ENCODE assay signal across 14 cellular contexts in the genomic region with DNA sequence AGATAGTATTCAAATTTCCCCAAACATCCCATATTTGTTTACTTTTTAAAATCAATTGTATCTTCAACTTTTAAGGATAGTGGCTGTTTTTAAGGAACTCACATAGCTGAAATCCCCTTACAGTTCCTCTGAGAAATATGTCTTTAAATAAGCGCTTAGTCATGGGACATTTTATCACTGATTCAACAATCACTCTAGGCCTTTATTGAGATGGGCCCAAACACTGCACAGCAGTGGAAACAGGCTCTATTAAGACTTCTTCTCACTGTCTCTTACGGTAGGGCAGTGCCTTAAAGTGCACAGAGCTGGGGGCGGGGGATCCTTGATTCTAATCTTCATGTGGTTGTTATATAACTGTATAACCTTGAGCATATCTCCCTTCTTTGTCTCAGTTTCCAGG. TPM values are rescaled to one million over a fixed set of nuclear protein-coding genes. Genes with fewer than 3 reads are reported as not detected.
A peak's percentile ranks its signal among the peaks of the same experiment; 100 is the strongest.
DNase-seq lines count a peak whose midpoint lies in the region; ATAC-seq and TF ChIP-seq lines count a peak whose summit lies in the region.
"Had no signal": no experiment of that assay in that cellular context is flagged by ENCODE, and none has a peak within 500 bp of the region (broad histone marks: within the 10 kb centered on the region; RNA-seq: fewer than 3 reads in every experiment).

No MANE protein-coding gene starts in this region.

- peak overlapping the region; percentile 11; the same call in 1 of the 2 replicates for H3K27ac ChIP-seq in ACC112 (ENCODE audit: low read depth, low read length)
- H3K27ac ChIP-seq in HCT116 (ENCODE audit: low read depth, low read length): no peak overlapping the region
- H3K27ac ChIP-seq in SK-N-MC: peak overlapping the region; percentile 99
- H3K27ac ChIP-seq: BLaER1, upper lobe of right lung had no signal

- H3K9me3 ChIP-seq in HCT116 (ENCODE audit: control insufficient read depth in 1 of 2, insufficient read depth in 1 of 2, low read depth in 1 of 2, low read length in 2 of 2): no peaks in the 10 kb centered on the region
- no peaks in the 10 kb centered on the region for H3K9me3 ChIP-seq in SK-N-MC (ENCODE audit: low read depth, low read length)
- H3K9me3 ChIP-seq: BLaER1, upper lobe of right lung had no signal

- no peak for TF ChIP-seq RAD21 in HCT116 (IDR thresholded peaks at IDR 0.05; ENCODE audit: low read depth)

- CTCF ChIA-PET in HCT116 (lab: Charles Lee): no interaction called here

- H2AFZ ChIP-seq in ACC112 (ENCODE audit: low read length, unreplicated experiment) (no peak overlapping the region), HCT116 (ENCODE audit: low read depth, low read length, poor library complexity, severe bottlenecking) (peak overlapping the region; percentile 98)

- BruUV-seq in HCT116 (replicated peaks; lab: Mats Ljungman, UMichigan): no TSS peak

- H3K4me1 ChIP-seq in ACC112 (ENCODE audit: control insufficient read depth, insufficient read depth, low read length, unreplicated experiment) (peaks cover 10% of the 10 kb centered on the region), HCT116 (ENCODE audit: control insufficient read depth in 1 of 2, insufficient read depth in 2 of 2, low read length in 2 of 2) (peaks cover 0 to 16% of the 10 kb centered on the region in 2 experiments; a peak in 1 of 4 replicates)

- TF ChIP-seq CTCF in HCT116 (IDR thresholded peaks at IDR 0.05 in 2 of 3, conservative IDR thresholded peaks at IDR 0.05 in 1 of 3; ENCODE audit: borderline replicate concordance in 1 of 3, insufficient read depth in 1 of 3, low read depth in 2 of 3, low read length in 2 of 3) (no peak), fibroblast of pulmonary artery (IDR thresholded peaks at IDR 0.05; ENCODE audit: low read length, missing control alignments) (no peak)

- H4K20me1 ChIP-seq in HCT116 (ENCODE audit: insufficient read depth): no peaks in the 10 kb centered on the region
- H4K20me1 ChIP-seq: BLaER1 had no signal

- ATAC-seq in HCT116 (no peak), GM21528 (IDR thresholded peaks at IDR 0.05; ENCODE audit: low FRiP score, unreplicated experiment) (no peak)
- ATAC-seq: left cardiac atrium, upper lobe of right lung had no signal

- no peak for TF ChIP-seq POLR2A in HCT116 (IDR thresholded peaks at IDR 0.05; ENCODE audit: borderline replicate concordance, extremely low read depth, insufficient read depth, insufficient read length)

- POLR2A ChIA-PET in HCT116 (lab: Charles Lee): interaction anchor here (3.3 kb wide), 1 partner anchor 10 kb away, joined by 13 read pairs; no protein-coding TSS in a partner anchor

- H3K4me3 ChIP-seq in ACC112 (ENCODE audit: low read depth, low read length) (no peak overlapping the region), HCT116 (replicated peaks in 1 of 2; ENCODE audit: low read depth in 1 of 2, low read length in 2 of 2) (no peak overlapping the region), SK-N-MC (peak overlapping the region; percentile 70), fibroblast of pulmonary artery (replicated peaks; ENCODE audit: low read depth, low read length) (no peak overlapping the region)
- H3K4me3 ChIP-seq: BLaER1, upper lobe of right lung had no signal

- H3K36me3 ChIP-seq in ACC112 (ENCODE audit: insufficient read depth, low read length) (no peaks in the 10 kb centered on the region), HCT116 (ENCODE audit: control insufficient read depth in 1 of 2, insufficient read depth in 2 of 2, low read length in 2 of 2) (no peaks in the 10 kb centered on the region), SK-N-MC (ENCODE audit: insufficient read depth, low read length) (no peaks in the 10 kb centered on the region)
- H3K36me3 ChIP-seq: BLaER1, upper lobe of right lung had no signal

- H3K9ac ChIP-seq in HCT116 (ENCODE audit: low read length) (no peak overlapping the region), SK-N-MC (ENCODE audit: insufficient read length) (peak overlapping the region; percentile 70)
- H3K9ac ChIP-seq: BLaER1 had no signal

- H3K27me3 ChIP-seq in ACC112 (ENCODE audit: insufficient read depth, low read length): no peaks in the 10 kb centered on the region
- H3K27me3 ChIP-seq in HCT116 (ENCODE audit: insufficient read depth, low read length): no peaks in the 10 kb centered on the region
- H3K27me3 ChIP-seq: BLaER1, upper lobe of right lung had no signal

- H3K4me2 ChIP-seq in HCT116 (ENCODE audit: low read length): no peak overlapping the region
- H3K4me2 ChIP-seq: BLaER1 had no signal

- DNase-seq in HCT116 (ENCODE audit: low read depth, low spot score) (no peak), SK-N-MC (ENCODE audit: low read depth, low spot score) (no peak), fibroblast of pulmonary artery (ENCODE audit: low read depth) (peak; percentile 41), foreskin melanocyte (no peak), HT-29 (ENCODE audit: low spot score) (no peak), hepatic stellate cell (ENCODE audit: low spot score) (no peak)
- DNase-seq: activated CD4-positive, alpha-beta T cell treated with anti-CD3 and anti-CD28 coated beads, Interleukin-2, amount 10 ng/mL, durations not matched to agents 7 days and 5 days; left cardiac atrium; naive B cell; T-helper 1 cell; upper lobe of right lung had no signal

- intact Hi-C loops in HCT116 (cut with micrococcal nuclease): no loop called here

- RAD21 ChIA-PET in HCT116 (lab: Charles Lee; ENCODE audit: low non-redundant PET in 1 of 2, low total read pairs in 2 of 2, uncharacterized antibody in 2 of 2, unreplicated experiment in 2 of 2): no interaction called here

- H3K79me2 ChIP-seq in ACC112 (ENCODE audit: control insufficient read depth, insufficient read depth, low read length, unreplicated experiment) (no peaks in the 10 kb centered on the region), HCT116 (ENCODE audit: insufficient read depth, low read length) (no peaks in the 10 kb centered on the region)

- no peaks in the 10 kb centered on the region for H3K9me2 ChIP-seq in HCT116 (ENCODE audit: insufficient read depth)

TF ChIP-seq in HCT116, 20 proteins besides CTCF, POLR2A, EP300 and RAD21 (continues in another document):
- no peak for TF ChIP-seq SP1 (IDR thresholded peaks at IDR 0.05; ENCODE audit: low read depth)
- TF ChIP-seq, protein P1, sequence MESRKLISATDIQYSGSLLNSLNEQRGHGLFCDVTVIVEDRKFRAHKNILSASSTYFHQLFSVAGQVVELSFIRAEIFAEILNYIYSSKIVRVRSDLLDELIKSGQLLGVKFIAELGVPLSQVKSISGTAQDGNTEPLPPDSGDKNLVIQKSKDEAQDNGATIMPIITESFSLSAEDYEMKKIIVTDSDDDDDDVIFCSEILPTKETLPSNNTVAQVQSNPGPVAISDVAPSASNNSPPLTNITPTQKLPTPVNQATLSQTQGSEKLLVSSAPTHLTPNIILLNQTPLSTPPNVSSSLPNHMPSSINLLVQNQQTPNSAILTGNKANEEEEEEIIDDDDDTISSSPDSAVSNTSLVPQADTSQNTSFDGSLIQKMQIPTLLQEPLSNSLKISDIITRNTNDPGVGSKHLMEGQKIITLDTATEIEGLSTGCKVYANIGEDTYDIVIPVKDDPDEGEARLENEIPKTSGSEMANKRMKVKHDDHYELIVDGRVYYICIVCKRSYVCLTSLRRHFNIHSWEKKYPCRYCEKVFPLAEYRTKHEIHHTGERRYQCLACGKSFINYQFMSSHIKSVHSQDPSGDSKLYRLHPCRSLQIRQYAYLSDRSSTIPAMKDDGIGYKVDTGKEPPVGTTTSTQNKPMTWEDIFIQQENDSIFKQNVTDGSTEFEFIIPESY (IDR thresholded peaks at IDR 0.05; ENCODE audit: extremely low read depth, insufficient replicate concordance, low read length): no peak
- TF ChIP-seq TCF7L2 (IDR thresholded peaks at IDR 0.05; ENCODE audit: borderline replicate concordance, extremely low read depth, insufficient read depth, insufficient read length): no peak
- no peak for TF ChIP-seq POLR2AphosphoS5 (IDR thresholded peaks at IDR 0.05; ENCODE audit: low read depth, low read length)
- TF ChIP-seq YY1 (IDR thresholded peaks at IDR 0.05; ENCODE audit: extremely low read depth, insufficient replicate concordance, low read depth, low read length): no peak
- no peak for TF ChIP-seq ZFX (IDR thresholded peaks at IDR 0.05)
- TF ChIP-seq, protein P2, sequence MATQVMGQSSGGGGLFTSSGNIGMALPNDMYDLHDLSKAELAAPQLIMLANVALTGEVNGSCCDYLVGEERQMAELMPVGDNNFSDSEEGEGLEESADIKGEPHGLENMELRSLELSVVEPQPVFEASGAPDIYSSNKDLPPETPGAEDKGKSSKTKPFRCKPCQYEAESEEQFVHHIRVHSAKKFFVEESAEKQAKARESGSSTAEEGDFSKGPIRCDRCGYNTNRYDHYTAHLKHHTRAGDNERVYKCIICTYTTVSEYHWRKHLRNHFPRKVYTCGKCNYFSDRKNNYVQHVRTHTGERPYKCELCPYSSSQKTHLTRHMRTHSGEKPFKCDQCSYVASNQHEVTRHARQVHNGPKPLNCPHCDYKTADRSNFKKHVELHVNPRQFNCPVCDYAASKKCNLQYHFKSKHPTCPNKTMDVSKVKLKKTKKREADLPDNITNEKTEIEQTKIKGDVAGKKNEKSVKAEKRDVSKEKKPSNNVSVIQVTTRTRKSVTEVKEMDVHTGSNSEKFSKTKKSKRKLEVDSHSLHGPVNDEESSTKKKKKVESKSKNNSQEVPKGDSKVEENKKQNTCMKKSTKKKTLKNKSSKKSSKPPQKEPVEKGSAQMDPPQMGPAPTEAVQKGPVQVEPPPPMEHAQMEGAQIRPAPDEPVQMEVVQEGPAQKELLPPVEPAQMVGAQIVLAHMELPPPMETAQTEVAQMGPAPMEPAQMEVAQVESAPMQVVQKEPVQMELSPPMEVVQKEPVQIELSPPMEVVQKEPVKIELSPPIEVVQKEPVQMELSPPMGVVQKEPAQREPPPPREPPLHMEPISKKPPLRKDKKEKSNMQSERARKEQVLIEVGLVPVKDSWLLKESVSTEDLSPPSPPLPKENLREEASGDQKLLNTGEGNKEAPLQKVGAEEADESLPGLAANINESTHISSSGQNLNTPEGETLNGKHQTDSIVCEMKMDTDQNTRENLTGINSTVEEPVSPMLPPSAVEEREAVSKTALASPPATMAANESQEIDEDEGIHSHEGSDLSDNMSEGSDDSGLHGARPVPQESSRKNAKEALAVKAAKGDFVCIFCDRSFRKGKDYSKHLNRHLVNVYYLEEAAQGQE (IDR thresholded peaks at IDR 0.05; ENCODE audit: low read depth): no peak
- no peak for TF ChIP-seq FOSL1 (IDR thresholded peaks at IDR 0.05; ENCODE audit: low read depth)
- no peak for TF ChIP-seq SRF (IDR thresholded peaks at IDR 0.05; ENCODE audit: low read depth)
- TF ChIP-seq EZH2 (IDR thresholded peaks at IDR 0.05): no peak
- no peak for TF ChIP-seq ZNF274 (IDR thresholded peaks at IDR 0.05; ENCODE audit: low read depth, low read length)
- TF ChIP-seq EGR1 (IDR thresholded peaks at IDR 0.05; ENCODE audit: low read depth): no peak
- no peak for TF ChIP-seq JUND (IDR thresholded peaks at IDR 0.05)
- no peak for TF ChIP-seq CEBPB (IDR thresholded peaks at IDR 0.05; ENCODE audit: low read depth)
- no peak for TF ChIP-seq ELF1 (IDR thresholded peaks at IDR 0.05; ENCODE audit: borderline replicate concordance, low read depth)

RNA-seq across cellular contexts. Expression of a gene that starts 59.8 kb away (rescaled TPM):
- 47.9 TPM for total RNA-seq in HCT116 (2021; ENCODE audit: unreplicated experiment)
- polyA plus RNA-seq in HCT116 (2012): 21.4 and 26.4 TPM in 2 replicates
- 21.6 and 23.9 TPM in 2 replicates for total RNA-seq in HT-29 (2014; rRNA removed; shearing (Covaris generic))
